ENCODE assay signal across 23 cellular contexts in genomic region chr6:129785756-129786135, GRCh38.
"Had no signal": no experiment of that assay in that cellular context is flagged by ENCODE, and none has a peak within 500 bp of the region (broad histone marks: within the 10 kb centered on the region; RNA-seq: fewer than 3 reads in every experiment).

No MANE protein-coding gene starts in this region.

- H3K4me3 Mint-ChIP-seq: activated CD4-positive, alpha-beta T cell treated with anti-CD3 and anti-CD28 coated beads for 36 hours; activated naive CD8-positive, alpha-beta T cell treated with anti-CD3 and anti-CD28 coated beads, Interleukin-2, amount 10 ng/mL, durations not matched to agents 7 days and 5 days; activated T-helper 17 cell treated with anti-CD3 and anti-CD28 coated beads, Interleukin-2, amount 50 U/mL, for 72 hours; mesothelial cell of epicardium; neural crest cell; stimulated activated memory B cell treated with anti-CD40 and anti-IgM and Interleukin-4, amounts not matched to agents 10 μg/mL and 1 μg/mL and 100 μg/mL, for 72 hours; T-helper 2 cell treated with Interferon-gamma antibody and Interleukin-4, amounts not matched to agents 5 μg/mL and 100 μg/mL, for 36 hours; type B pancreatic cell; WTC11 had no signal

- ATAC-seq: activated CD4-positive, alpha-beta T cell treated with anti-CD3 and anti-CD28 coated beads for 36 hours; activated T-helper 17 cell treated with anti-CD3 and anti-CD28 coated beads, Interleukin-2, amount 50 U/mL, for 72 hours; gastrocnemius medialis; heart right ventricle; left lung; right lobe of liver; stimulated activated memory B cell treated with anti-CD40 and anti-IgM and Interleukin-4, amounts not matched to agents 10 μg/mL and 1 μg/mL and 100 μg/mL, for 72 hours; WTC11 had no signal

- DNase-seq: activated CD4-positive, alpha-beta T cell treated with anti-CD3 and anti-CD28 coated beads for 36 hours; activated CD4-positive, alpha-beta T cell treated with anti-CD3 and anti-CD28 coated beads, Interleukin-2, amount 50 U/mL, for 48 hours; activated naive CD4-positive, alpha-beta T cell treated with Interleukin-2 at 50 U/mL for 16 hours; activated naive CD8-positive, alpha-beta T cell treated with anti-CD3 and anti-CD28 coated beads, Interleukin-2, amount 10 ng/mL, durations not matched to agents 7 days and 5 days; brain microvascular endothelial cell; central memory CD4-positive, alpha-beta T cell; erythroblast; gastrocnemius medialis; heart right ventricle; left lung; right lobe of liver; stimulated activated CD4-positive, alpha-beta T cell treated with anti-CD3 and anti-CD28 coated beads, Interleukin-4, amount 100 ng/mL, for 24 hours; testis had no signal

- H3K36me3 ChIP-seq: brain microvascular endothelial cell, gastrocnemius medialis, heart right ventricle, left lung, prostate gland, right lobe of liver had no signal

- H3K9me3 Mint-ChIP-seq: activated T-helper 17 cell treated with anti-CD3 and anti-CD28 coated beads, Interleukin-2, amount 50 U/mL, for 72 hours; neural crest cell; T-helper 2 cell treated with Interferon-gamma antibody and Interleukin-4, amounts not matched to agents 5 μg/mL and 100 μg/mL, for 36 hours; type B pancreatic cell; WTC11 had no signal

- H3K27me3 Mint-ChIP-seq: activated CD4-positive, alpha-beta T cell treated with anti-CD3 and anti-CD28 coated beads for 36 hours; type B pancreatic cell had no signal

- H3K27ac ChIP-seq: brain microvascular endothelial cell, coronary artery, gastrocnemius medialis, heart right ventricle, left lung, prostate gland, right lobe of liver, testis had no signal

- H3K4me2 ChIP-seq: smooth muscle cell had no signal

- H3K4me1 ChIP-seq: gastrocnemius medialis, heart right ventricle, left lung, prostate gland, testis had no signal

- H3K27ac Mint-ChIP-seq: activated CD4-positive, alpha-beta T cell treated with anti-CD3 and anti-CD28 coated beads for 36 hours; activated naive CD8-positive, alpha-beta T cell treated with anti-CD3 and anti-CD28 coated beads, Interleukin-2, amount 10 ng/mL, durations not matched to agents 7 days and 5 days; activated T-helper 17 cell treated with anti-CD3 and anti-CD28 coated beads, Interleukin-2, amount 50 U/mL, for 72 hours; mesothelial cell of epicardium; stimulated activated memory B cell treated with anti-CD40 and anti-IgM and Interleukin-4, amounts not matched to agents 10 μg/mL and 1 μg/mL and 100 μg/mL, for 72 hours; T-helper 2 cell treated with Interferon-gamma antibody and Interleukin-4, amounts not matched to agents 5 μg/mL and 100 μg/mL, for 36 hours; type B pancreatic cell; WTC11 had no signal

- H3K4me3 ChIP-seq: coronary artery, gastrocnemius medialis, heart right ventricle, left lung, prostate gland, right lobe of liver, smooth muscle cell, testis had no signal

- H3K27me3 ChIP-seq: brain microvascular endothelial cell, gastrocnemius medialis, left lung, right lobe of liver, testis had no signal

- H3K36me3 Mint-ChIP-seq: activated naive CD8-positive, alpha-beta T cell treated with anti-CD3 and anti-CD28 coated beads, Interleukin-2, amount 10 ng/mL, durations not matched to agents 7 days and 5 days; mesothelial cell of epicardium; stimulated activated memory B cell treated with anti-CD40 and anti-IgM and Interleukin-4, amounts not matched to agents 10 μg/mL and 1 μg/mL and 100 μg/mL, for 72 hours; type B pancreatic cell; WTC11 had no signal

- H3K9me3 ChIP-seq: gastrocnemius medialis, heart right ventricle, left lung, prostate gland, right lobe of liver, testis had no signal

- H3K4me1 Mint-ChIP-seq: activated CD4-positive, alpha-beta T cell treated with anti-CD3 and anti-CD28 coated beads for 36 hours; activated naive CD8-positive, alpha-beta T cell treated with anti-CD3 and anti-CD28 coated beads, Interleukin-2, amount 10 ng/mL, durations not matched to agents 7 days and 5 days; activated T-helper 17 cell treated with anti-CD3 and anti-CD28 coated beads, Interleukin-2, amount 50 U/mL, for 72 hours; neural crest cell; stimulated activated memory B cell treated with anti-CD40 and anti-IgM and Interleukin-4, amounts not matched to agents 10 μg/mL and 1 μg/mL and 100 μg/mL, for 72 hours had no signal
